8 cellular contexts compared by ENCODE assay signal in genomic region chr11:1749787-1750351, GRCh38. TPM values are rescaled to one million over a fixed set of nuclear protein-coding genes. Genes with fewer than 3 reads are reported as not detected.
DNase-seq lines count a peak whose midpoint lies in the region; ATAC-seq, FAIRE-seq and TF ChIP-seq lines count a peak whose summit lies in the region.

No MANE protein-coding gene starts in this region.

- H4K91ac ChIP-seq in H1 (replicated peaks; ENCODE audit: insufficient read length, low read length) = no peak overlapping the region

- H2BK15ac ChIP-seq in H1 (ENCODE audit: low read length) = no peak overlapping the region

- no peak overlapping the region for H4K5ac ChIP-seq in H1 (ENCODE audit: insufficient read length, low read depth, low read length)

- TF ChIP-seq CTCF in CD8-positive, alpha-beta T cell (IDR thresholded peaks at IDR 0.05) = no peak
- TF ChIP-seq CTCF in H1 (IDR thresholded peaks at IDR 0.05; ENCODE audit: control extremely low read depth in 1 of 3, insufficient read depth in 1 of 3, low read depth in 1 of 3, low read length in 3 of 3) = no peak
- TF ChIP-seq CTCF in neutrophil (IDR thresholded peaks at IDR 0.05) = no peak

- no peaks in the 10 kb centered on the region for H3K9me3 ChIP-seq in CD8-positive, alpha-beta T cell (ENCODE audit: low read length)
- H3K9me3 ChIP-seq in H1 (ENCODE audit: insufficient read depth in 2 of 2, low read depth in 1 of 2, low read length in 1 of 2) (peaks cover 0 to 5% of the 10 kb centered on the region in 2 experiments; a peak in 1 of 4 replicates), neutrophil (no peaks in the 10 kb centered on the region), Karpas-422 (ENCODE audit: low read length) (no peaks in the 10 kb centered on the region)

- no peak overlapping the region for H3K4ac ChIP-seq in H1 (replicated peaks; ENCODE audit: insufficient read length, low read depth, low read length)

- no peak overlapping the region for H3K18ac ChIP-seq in H1 (ENCODE audit: extremely low read depth, low read length)

- intact Hi-C loops in CD8-positive, alpha-beta T cell (cut with DNase I, micrococcal nuclease) = no loop called here

- H3K79me2 ChIP-seq in H1 (ENCODE audit: control insufficient read depth in 1 of 2, insufficient read depth in 2 of 2, low read length in 2 of 2) (no peaks in the 10 kb centered on the region), Karpas-422 (ENCODE audit: low read length) (no peaks in the 10 kb centered on the region)

- peak overlapping the region in 1 of 2 experiments; percentile 84; a peak in 2 of 4 replicates for H3K4me2 ChIP-seq in H1 (ENCODE audit: insufficient read depth in 1 of 2, low read depth in 2 of 2, low read length in 2 of 2)
- no peak overlapping the region for H3K4me2 ChIP-seq in Karpas-422 (ENCODE audit: low read depth, low read length, poor library complexity, severe bottlenecking)

- peaks cover 9% of the 10 kb centered on the region for H3K23me2 ChIP-seq in H1 (ENCODE audit: low read depth, low read length)

- TF ChIP-seq EP300 in H1 (IDR thresholded peaks at IDR 0.05; ENCODE audit: borderline replicate concordance in 1 of 2, low read depth in 2 of 2, low read length in 2 of 2) = no peak

- H3K36me3 Mint-ChIP-seq in CD8-positive, alpha-beta T cell = peaks cover 17% of the 10 kb centered on the region

- no peak overlapping the region for H3K4me3 ChIP-seq in CD8-positive, alpha-beta T cell (ENCODE audit: low read depth, low read length)
- H3K4me3 ChIP-seq in H1 (ENCODE audit: extremely low read depth in 1 of 4, insufficient read depth in 2 of 4, low read depth in 3 of 4, low read length in 4 of 4) (no peak overlapping the region), neutrophil (ENCODE audit: low read depth in 1 of 2, low read length in 1 of 2) (peak overlapping the region in 1 of 2 experiments; percentile 73), Karpas-422 (ENCODE audit: low read length) (no peak overlapping the region)

- H2AFZ ChIP-seq in H1 (ENCODE audit: low read length) (no peak overlapping the region), Karpas-422 (ENCODE audit: low read length) (no peak overlapping the region)

- H3K4me1 ChIP-seq in CD8-positive, alpha-beta T cell (ENCODE audit: insufficient read depth, low read length) = peaks cover 39% of the 10 kb centered on the region
- H3K4me1 ChIP-seq in H1 (replicated peaks in 1 of 4; ENCODE audit: control insufficient read depth in 3 of 4, insufficient read depth in 4 of 4, low read length in 3 of 4) (peaks cover 0 to 12% (median 4%) of the 10 kb centered on the region in 4 experiments; a peak in 5 of 7 replicates), neutrophil (ENCODE audit: control insufficient read depth in 1 of 2, insufficient read depth in 1 of 2, low read depth in 1 of 2, low read length in 1 of 2) (peaks cover 32 to 94% of the 10 kb centered on the region in 2 experiments), Karpas-422 (ENCODE audit: low read length) (peaks cover 9% of the 10 kb centered on the region)

- H2AK5ac ChIP-seq in H1 (ENCODE audit: low read depth, low read length) = no peak overlapping the region

- TF ChIP-seq RAD21 in H1 (IDR thresholded peaks at IDR 0.05 in 1 of 2, conservative IDR thresholded peaks at IDR 0.05 in 1 of 2; ENCODE audit: low read depth in 2 of 2, low read length in 2 of 2) = no peak

- H2BK20ac ChIP-seq in H1 (ENCODE audit: low read length) = no peak overlapping the region

- H3K23ac ChIP-seq in H1 (ENCODE audit: insufficient read length) = no peak overlapping the region

- no peak overlapping the region for H4K8ac ChIP-seq in H1 (ENCODE audit: extremely low read depth, insufficient read depth, low read length)

- no peak overlapping the region for H3K14ac ChIP-seq in H1 (ENCODE audit: insufficient read length)

- peaks cover 5% of the 10 kb centered on the region for H3K27me3 ChIP-seq in CD8-positive, alpha-beta T cell (ENCODE audit: insufficient read depth, low read length)
- H3K27me3 ChIP-seq in H1 (replicated peaks in 1 of 4; ENCODE audit: control insufficient read depth in 3 of 4, extremely low read depth in 1 of 4, insufficient read depth in 3 of 4, low read length in 3 of 4) (peaks cover 12 to 32% (median 27%) of the 10 kb centered on the region in 4 experiments; a peak in 6 of 7 replicates), neutrophil (peaks cover 28% of the 10 kb centered on the region), Karpas-422 (ENCODE audit: low read length) (no peaks in the 10 kb centered on the region)

- no peaks in the 10 kb centered on the region for H3K79me1 ChIP-seq in H1 (ENCODE audit: low read depth, low read length)

- POLR2A ChIA-PET in CD8-positive, alpha-beta T cell (lab: Charles Lee) = interaction anchor here (0.9 to 2.7 kb wide), 2 partner anchors 13 to 49 kb away, joined by 3 to 9 read pairs; no protein-coding TSS in a partner anchor
- POLR2A ChIA-PET in H1 (lab: Charles Lee; ENCODE audit: partially characterized antibody) = interaction anchor here (0.9 to 2.3 kb wide), 4 partner anchors 8 to 23 kb away, joined by 3 to 6 read pairs (median 5); partner anchors contain the start of gene CTSD

- H3K27me3 Mint-ChIP-seq in CD8-positive, alpha-beta T cell (ENCODE audit: low read depth) = peaks cover 12% of the 10 kb centered on the region

- peaks cover 28% of the 10 kb centered on the region for H3K4me1 Mint-ChIP-seq in CD8-positive, alpha-beta T cell (ENCODE audit: low read depth)

- CTCF ChIA-PET in CD8-positive, alpha-beta T cell (lab: Charles Lee) = no interaction called here
- CTCF ChIA-PET in H1 (lab: Charles Lee; ENCODE audit: partially characterized antibody) = interaction anchor here (0.9 to 3.2 kb wide), 5 partner anchors 16 to 110 kb away, joined by 3 to 15 read pairs (median 4); no protein-coding TSS in a partner anchor

- H3K9me2 ChIP-seq in Karpas-422 (replicated peaks; ENCODE audit: insufficient read depth, low read length) = no peaks in the 10 kb centered on the region

- TF ChIP-seq POLR2A in H1 (IDR thresholded peaks at IDR 0.05; ENCODE audit: control extremely low read depth in 1 of 2, low read depth in 2 of 2, low read length in 2 of 2) = no peak

- no peak overlapping the region for H2BK12ac ChIP-seq in H1 (ENCODE audit: low read depth, low read length)

- no peak for DNase-seq in CD8-positive, alpha-beta T cell
- DNase-seq in NCI-H226 (peak; percentile 37), H1 (ENCODE audit: low read depth in 1 of 2, low spot score in 2 of 2) (no peak), hippocampal formation (lab: John Stamatoyannopoulos, UW) (no peak), Karpas-422 (no peak), activated gamma-delta T cell treated with Interleukin-2 at 50 U/mL for 16 hours (no peak)

- H4K20me1 ChIP-seq in H1 (replicated peaks in 1 of 2; ENCODE audit: control insufficient read depth in 1 of 2, insufficient read depth in 2 of 2, low read length in 2 of 2) (peaks cover 5 to 14% of the 10 kb centered on the region in 2 experiments), Karpas-422 (ENCODE audit: insufficient read depth, low read depth, low read length) (no peaks in the 10 kb centered on the region)

- no peaks in the 10 kb centered on the region for H3K9me3 Mint-ChIP-seq in CD8-positive, alpha-beta T cell

- peaks cover 18% of the 10 kb centered on the region for H3K36me3 ChIP-seq in CD8-positive, alpha-beta T cell (ENCODE audit: insufficient read depth, low read length)
- H3K36me3 ChIP-seq in H1 (ENCODE audit: control insufficient read depth in 2 of 4, insufficient read depth in 4 of 4, low read length in 3 of 4) (peaks cover 0 to 12% (median under 1%) of the 10 kb centered on the region in 4 experiments; a peak in 3 of 8 replicates), neutrophil (peaks cover 70% of the 10 kb centered on the region), Karpas-422 (ENCODE audit: insufficient read depth, low read length) (no peaks in the 10 kb centered on the region)

- no peak overlapping the region for H2BK5ac ChIP-seq in H1 (ENCODE audit: low read depth, low read length)

- H3K56ac ChIP-seq in H1 (replicated peaks; ENCODE audit: insufficient read length, low read depth, low read length) = no peak overlapping the region

- H3K9ac ChIP-seq in H1 (replicated peaks in 1 of 4; ENCODE audit: extremely low read depth in 1 of 4, low read depth in 3 of 4, low read length in 3 of 4) (no peak overlapping the region), Karpas-422 (ENCODE audit: low read length) (no peak overlapping the region)

- no peak overlapping the region for H3K27ac ChIP-seq in CD8-positive, alpha-beta T cell (ENCODE audit: low read depth, low read length)
- H3K27ac ChIP-seq in H1 (ENCODE audit: low read depth, low read length) (no peak overlapping the region), neutrophil (peak overlapping the region; percentile 98), Karpas-422 (ENCODE audit: low read length) (no peak overlapping the region)

- no peak overlapping the region for H2BK120ac ChIP-seq in H1 (replicated peaks; ENCODE audit: low read depth, low read length)

- FAIRE-seq in H1 (lab: Jason Lieb, UNC) = no peak

- no peak overlapping the region for H3K27ac Mint-ChIP-seq in CD8-positive, alpha-beta T cell

- WGBS in H1 (ENCODE audit: extremely low coverage in 1 of 2, insufficient coverage in 1 of 2, insufficient read length in 1 of 2, insufficient replicate concordance in 2 of 2, low coverage in 1 of 2, low lambda C conversion rate in 2 of 2, missing lambda C conversion rate in 1 of 2), 2 experiments = 78% methylated on average over 12 of the region's 12 CpGs; no CpG with 5 or more reads in 1 of the 2 experiments

- no peak for ATAC-seq in CD8-positive, alpha-beta T cell
- no peak for ATAC-seq in GM19463 (IDR thresholded peaks at IDR 0.05; ENCODE audit: unreplicated experiment)

- peak overlapping the region; percentile 55 for H3K4me3 Mint-ChIP-seq in CD8-positive, alpha-beta T cell

RNA-seq across cellular contexts. Expression of gene IFITM10, which starts 0.5 kb away (rescaled TPM):
- total RNA-seq in CD8-positive, alpha-beta T cell = 1 to 10 TPM; 1.1 to 1.7 TPM
- total RNA-seq in H1 (2021; fragmentation: NEBNext Ultra II Directional; extraction: Animal tissue kit (Norgen Biotek cat#: 25700)) = 0.22 and 0.23 TPM in 2 replicates
- 0.08 and 0.14 TPM in 2 replicates for polyA plus RNA-seq in H1 (2011; rRNA removed)
- 0.06 TPM for polyA plus RNA-seq in H1 (2011; cell fraction: cytosol; rRNA removed)
- 0.19 TPM for polyA plus RNA-seq in H1 (2011; cell fraction: nucleus; rRNA removed)
- polyA plus RNA-seq in H1 (2012, experiment 1 of 2) = 0.16 to 0.25 TPM (median 0.19 TPM) in 4 replicates
- not detected for polyA plus RNA-seq in H1 (2012, experiment 2 of 2)
- 0.10 TPM for polyA plus RNA-seq in H1 (2013, experiment 1 of 2)
- polyA plus RNA-seq in H1 (2013, experiment 2 of 2) = 0.06 TPM
- 0.16 TPM in 1 of 2 replicates, not detected in the other for polyA minus RNA-seq in H1 (2011; rRNA and poly(A)+ RNA removed)
- not detected for polyA minus RNA-seq in H1 (2011; cell fraction: cytosol; rRNA and poly(A)+ RNA removed)
- not detected for polyA minus RNA-seq in H1 (2011; cell fraction: nucleus; rRNA and poly(A)+ RNA removed)
- total RNA-seq in Karpas-422 (2014; rRNA removed; shearing (Covaris generic); ENCODE audit: low replicate concordance) = not detected in 2 replicates

RNA-seq across cellular contexts. Expression of gene CTSD, which starts 13.9 kb away (rescaled TPM):
- total RNA-seq in CD8-positive, alpha-beta T cell = 10 to 100 TPM; 54.3 to 57.9 TPM
- total RNA-seq in H1 (2021; fragmentation: NEBNext Ultra II Directional; extraction: Animal tissue kit (Norgen Biotek cat#: 25700)) = 169 and 182 TPM in 2 replicates
- polyA plus RNA-seq in H1 (2011; rRNA removed) = 173 and 243 TPM in 2 replicates
- polyA plus RNA-seq in H1 (2011; cell fraction: cytosol; rRNA removed) = 138 TPM
- polyA plus RNA-seq in H1 (2011; cell fraction: nucleus; rRNA removed) = 238 TPM
- polyA plus RNA-seq in H1 (2012, experiment 1 of 2) = 130 to 236 TPM (median 215 TPM) in 4 replicates
- polyA plus RNA-seq in H1 (2012, experiment 2 of 2) = 250 TPM
- polyA plus RNA-seq in H1 (2013, experiment 1 of 2) = 221 TPM
- polyA plus RNA-seq in H1 (2013, experiment 2 of 2) = 199 TPM
- 142 and 153 TPM in 2 replicates for polyA minus RNA-seq in H1 (2011; rRNA and poly(A)+ RNA removed)
- polyA minus RNA-seq in H1 (2011; cell fraction: cytosol; rRNA and poly(A)+ RNA removed) = 129 TPM
- polyA minus RNA-seq in H1 (2011; cell fraction: nucleus; rRNA and poly(A)+ RNA removed) = 94.0 TPM
- 26.1 and 52.8 TPM in 2 replicates for total RNA-seq in Karpas-422 (2014; rRNA removed; shearing (Covaris generic); ENCODE audit: low replicate concordance)

RNA-seq across cellular contexts. Expression of gene KRTAP5-6, which starts 52.9 kb away (rescaled TPM):
- not detected for total RNA-seq in CD8-positive, alpha-beta T cell
- not detected in 2 replicates for total RNA-seq in H1 (2021; fragmentation: NEBNext Ultra II Directional; extraction: Animal tissue kit (Norgen Biotek cat#: 25700))
- not detected in 2 replicates for polyA plus RNA-seq in H1 (2011; rRNA removed)
- polyA plus RNA-seq in H1 (2011; cell fraction: cytosol; rRNA removed) = not detected
- polyA plus RNA-seq in H1 (2011; cell fraction: nucleus; rRNA removed) = not detected
- not detected in 4 replicates for polyA plus RNA-seq in H1 (2012, experiment 1 of 2)
- polyA plus RNA-seq in H1 (2012, experiment 2 of 2) = not detected
- not detected for polyA plus RNA-seq in H1 (2013, experiment 1 of 2)
- polyA plus RNA-seq in H1 (2013, experiment 2 of 2) = not detected
- polyA minus RNA-seq in H1 (2011; rRNA and poly(A)+ RNA removed) = not detected in 2 replicates
- not detected for polyA minus RNA-seq in H1 (2011; cell fraction: cytosol; rRNA and poly(A)+ RNA removed)
- not detected for polyA minus RNA-seq in H1 (2011; cell fraction: nucleus; rRNA and poly(A)+ RNA removed)
- not detected in 2 replicates for total RNA-seq in Karpas-422 (2014; rRNA removed; shearing (Covaris generic); ENCODE audit: low replicate concordance)
